1 cellular context compared by ENCODE assay signal in the genomic region with DNA sequence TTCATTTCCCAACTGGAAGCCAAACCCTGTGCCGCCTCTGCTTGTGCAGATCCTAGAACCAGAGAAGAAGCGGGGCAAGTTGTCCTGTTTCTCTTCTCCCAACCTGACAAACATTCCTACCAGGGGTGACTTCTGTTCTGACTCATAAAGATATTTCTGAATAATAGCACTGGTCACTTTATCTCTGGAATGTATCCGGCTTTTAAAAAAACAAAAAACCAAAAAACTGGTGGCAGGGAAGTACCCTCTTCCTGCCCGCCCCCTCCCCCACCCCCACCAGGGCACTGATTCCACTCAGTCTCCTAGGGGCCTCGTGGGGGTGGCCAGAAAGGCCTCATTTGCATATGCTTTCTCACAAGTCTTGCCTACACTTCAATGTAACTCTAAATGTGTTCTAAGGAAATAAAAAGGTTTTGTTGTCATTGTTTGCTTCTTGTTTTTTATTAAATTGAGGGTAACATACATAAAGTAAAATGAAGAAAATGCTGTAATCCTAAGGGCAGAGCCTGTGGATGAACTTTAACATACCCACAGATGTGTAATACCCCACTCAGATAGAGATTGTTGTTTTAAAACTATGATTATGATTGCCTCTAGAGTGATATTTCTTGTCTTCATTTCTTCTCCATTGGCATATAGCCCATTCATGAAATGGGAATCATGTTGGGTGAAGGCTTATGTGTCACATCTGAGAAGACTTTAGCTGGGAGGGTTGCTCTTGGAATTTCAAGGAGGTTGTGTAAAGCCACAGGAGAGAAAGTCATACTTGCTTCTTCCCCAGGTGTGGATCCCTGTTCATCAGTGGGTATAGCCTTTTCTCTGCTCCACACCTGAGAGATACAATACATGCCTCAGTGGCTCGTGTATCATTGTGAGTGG.
TF ChIP-seq lines count a peak whose summit lies in the region.

No MANE protein-coding gene starts in this region.

TF ChIP-seq in GM23338, 12 proteins besides CTCF, POLR2A, EP300 and RAD21 (continued from another document):
- TF ChIP-seq ZNF462 (CRISPR knock-in tag; IDR thresholded peaks at IDR 0.05), result no peak
- TF ChIP-seq EZH2phosphoT487 (IDR thresholded peaks at IDR 0.05; ENCODE audit: unreplicated experiment), result no peak
TF ChIP-seq in GM23338: peak in this region for 0.
